Comparison of ENCODE assay signal across 8 cellular contexts in the genomic region with DNA sequence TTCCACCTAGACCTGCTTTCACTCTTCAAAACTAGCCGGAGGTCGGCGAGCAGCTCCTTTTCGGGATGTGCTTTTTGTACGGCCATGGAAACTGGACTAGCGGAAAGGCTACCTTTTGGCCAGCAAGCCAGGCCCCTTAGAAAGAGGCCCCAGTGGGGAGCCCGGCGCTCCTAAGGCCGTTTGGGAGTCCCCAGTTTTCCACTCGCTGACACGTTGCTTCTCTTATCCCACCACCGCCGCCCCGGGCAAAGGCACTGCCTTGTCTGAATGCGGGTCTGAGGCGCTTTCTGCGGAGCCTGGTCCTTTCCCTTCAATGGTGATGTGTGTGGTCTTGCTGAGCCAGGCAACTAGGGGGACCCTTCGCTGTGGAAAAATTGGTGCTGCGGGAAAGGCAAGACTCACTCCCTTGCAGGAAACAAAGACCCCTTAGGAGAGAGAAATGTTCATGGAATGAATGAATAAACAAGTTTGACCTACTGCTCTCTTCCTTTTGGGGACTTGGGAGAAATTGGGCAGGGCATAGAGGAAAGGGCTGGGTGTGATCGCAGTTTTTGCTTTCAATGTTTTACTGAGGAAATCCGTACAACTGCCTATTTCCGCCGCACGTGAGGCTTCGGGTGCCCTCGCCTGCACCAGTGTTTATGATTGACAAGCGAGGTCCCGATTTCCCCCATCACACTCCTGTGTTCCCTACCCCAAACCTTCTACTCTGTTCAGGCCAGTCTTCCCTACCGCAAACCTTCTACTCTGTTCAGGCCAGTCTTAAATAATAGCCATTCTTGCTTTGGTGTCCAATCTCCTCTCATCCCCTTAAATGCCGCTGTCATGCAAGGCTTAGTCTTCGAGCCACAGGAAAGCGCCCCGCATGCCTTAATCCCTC. TPM values are rescaled to one million over a fixed set of nuclear protein-coding genes. Genes with fewer than 3 reads are reported as not detected.
DNase-seq lines count a peak whose midpoint lies in the region; ATAC-seq and TF ChIP-seq lines count a peak whose summit lies in the region.

No MANE protein-coding gene starts in this region.

- peaks cover 32% of the 10 kb centered on the region for H3K4me1 ChIP-seq in iPS-18a (ENCODE audit: control insufficient read depth, low read depth, low read length)
- peaks cover 29 to 37% of the 10 kb centered on the region in 2 donors for H3K4me1 ChIP-seq in gastrocnemius medialis

- TF ChIP-seq CTCF in BJ (IDR thresholded peaks at IDR 0.05; ENCODE audit: insufficient read depth, low read depth, low read length): peak; percentile 28; the same call in 1 of the 2 replicates
- no peak for TF ChIP-seq CTCF in HFF-Myc (IDR thresholded peaks at IDR 0.05; ENCODE audit: low read depth, low read length, missing control alignments)
- no peak for TF ChIP-seq CTCF in SU-DHL-6 (IDR thresholded peaks at IDR 0.05; ENCODE audit: insufficient read depth, low read length, poor library complexity, severe bottlenecking)
- TF ChIP-seq CTCF in astrocyte of the spinal cord (IDR thresholded peaks at IDR 0.05; ENCODE audit: low read depth, low read length): peak; percentile 35
- TF ChIP-seq CTCF in gastrocnemius medialis (IDR thresholded peaks at IDR 0.05 in 4 of 5, conservative IDR thresholded peaks at IDR 0.05 in 1 of 5): peak in 2 of 5 experiments; percentile 15 to 22

- intact Hi-C loops in gastrocnemius medialis (cut with DNase I; ENCODE audit: low total_unique reads): loop anchor here (5.0 kb wide), 5 partner anchors 106 to 589 kb away; a partner anchor contains a TSS

- no peak overlapping the region for H3K27ac ChIP-seq in SU-DHL-6 (ENCODE audit: low read depth, low read length)
- peak overlapping the region; percentile 40 for H3K27ac ChIP-seq in iPS-18a (ENCODE audit: low read length)
- peak overlapping the region; percentile 93 to 97 (median 95) for H3K27ac ChIP-seq in gastrocnemius medialis

- H4K20me1 ChIP-seq in SU-DHL-6 (ENCODE audit: low read depth, low read length): peaks cover 10% of the 10 kb centered on the region

- H3K9me3 ChIP-seq in SU-DHL-6 (ENCODE audit: insufficient read depth, low read length): no peaks in the 10 kb centered on the region
- no peaks in the 10 kb centered on the region for H3K9me3 ChIP-seq in iPS-18a (ENCODE audit: control insufficient read depth, low read depth, low read length)
- no peaks in the 10 kb centered on the region for H3K9me3 ChIP-seq in gastrocnemius medialis

- DNase-seq in BJ (ENCODE audit: low read depth): no peak
- DNase-seq in HFF-Myc (ENCODE audit: extremely low read depth, low read depth): no peak
- DNase-seq in astrocyte of the spinal cord (ENCODE audit: low read depth, low spot score): peak; percentile 72
- peak; percentile 30 to 54 for DNase-seq in gastrocnemius medialis
- DNase-seq in epidermal melanocyte (ENCODE audit: insufficient read length, low spot score): no peak

- peak overlapping the region; percentile 94 for H2AFZ ChIP-seq in SU-DHL-6 (ENCODE audit: low read depth, low read length, severe bottlenecking)

- H3K9ac ChIP-seq in SU-DHL-6 (ENCODE audit: low read length) (peak overlapping the region; percentile 73), iPS-18a (ENCODE audit: low read length) (peak overlapping the region; percentile 98)

- CTCF ChIA-PET in BJ (lab: Yijun Ruan, JAX): no interaction called here

- peak overlapping the region; percentile 65 for H3K4me3 ChIP-seq in BJ (ENCODE audit: low read depth, low read length)
- H3K4me3 ChIP-seq in HFF-Myc (replicated peaks; ENCODE audit: low read depth, low read length): peak overlapping the region; percentile 73
- peak overlapping the region; percentile 97 for H3K4me3 ChIP-seq in SU-DHL-6 (ENCODE audit: insufficient read depth, low read length, poor library complexity, severe bottlenecking)
- H3K4me3 ChIP-seq in astrocyte of the spinal cord (ENCODE audit: low read depth, low read length): peak overlapping the region; percentile 63
- peak overlapping the region; percentile 97 for H3K4me3 ChIP-seq in iPS-18a (ENCODE audit: low read length)
- H3K4me3 ChIP-seq in gastrocnemius medialis: peak overlapping the region; percentile 68 to 87 (median 80)

- TF ChIP-seq POLR2A in gastrocnemius medialis (IDR thresholded peaks at IDR 0.05): no peak
- no peak for TF ChIP-seq POLR2A in GM18505 (IDR thresholded peaks at IDR 0.05; ENCODE audit: borderline replicate concordance, extremely low read depth, insufficient read depth, insufficient read length)

- in situ Hi-C loops in astrocyte of the spinal cord (cut with HindIII; ENCODE audit: low sequenced_read_pairs) (no loop called here), gastrocnemius medialis (cut with MboI; ENCODE audit: low sequenced_read_pairs in 4 of 4) (loop anchor here in 2 of 4 donors (25.0 kb wide), 2 partner anchors 289 to 386 kb away; a partner anchor contains a TSS)

- H3K79me2 ChIP-seq in SU-DHL-6 (ENCODE audit: insufficient read depth, low read length): no peaks in the 10 kb centered on the region

- H3K27me3 ChIP-seq in BJ (ENCODE audit: control insufficient read depth, insufficient read depth, low read length) (no peaks in the 10 kb centered on the region), SU-DHL-6 (ENCODE audit: low read length) (no peaks in the 10 kb centered on the region), iPS-18a (ENCODE audit: control insufficient read depth, insufficient read depth, low read length) (peaks cover 13% of the 10 kb centered on the region), gastrocnemius medialis (no peaks in the 10 kb centered on the region)

- H3K9me2 ChIP-seq in SU-DHL-6 (replicated peaks; ENCODE audit: insufficient read depth, low read length): no peaks in the 10 kb centered on the region

- H3K4me2 ChIP-seq in SU-DHL-6 (ENCODE audit: low read depth, low read length, poor library complexity, severe bottlenecking): peak overlapping the region; percentile 95

- peaks cover 9% of the 10 kb centered on the region for H3F3A ChIP-seq in SU-DHL-6 (ENCODE audit: insufficient read depth)

- H3K36me3 ChIP-seq in BJ (ENCODE audit: control insufficient read depth, insufficient read depth, low read length) (peaks cover 3% of the 10 kb centered on the region; the same call in 1 of the 2 replicates), SU-DHL-6 (ENCODE audit: low read length) (peaks cover 18% of the 10 kb centered on the region), iPS-18a (ENCODE audit: control insufficient read depth, low read depth, low read length) (peaks cover 26% of the 10 kb centered on the region), gastrocnemius medialis (peaks cover 2 to 30% of the 10 kb centered on the region in 2 donors)

- ATAC-seq in gastrocnemius medialis (peak; percentile 18 to 20), GM18505 (IDR thresholded peaks at IDR 0.05; ENCODE audit: unreplicated experiment) (no peak)

- POLR2A ChIA-PET in BJ (lab: Charles Lee): interaction anchor here (0.6 kb wide), 2 partner anchors 120 to 200 kb away, joined by 11 to 16 read pairs; no protein-coding TSS in a partner anchor

RNA-seq across cellular contexts. Expression of a gene that starts 1.0 kb away (rescaled TPM):
- polyA plus RNA-seq in BJ (2011; rRNA removed): 472 and 596 TPM in 2 replicates
- 293 and 317 TPM in 2 replicates for polyA minus RNA-seq in BJ (2011; rRNA and poly(A)+ RNA removed)
- 100 to 1,000 TPM; 260 to 853 (median 400) TPM for total RNA-seq in gastrocnemius medialis

Comparison
In these comparisons a context has a peak if more than half of its experiments do, and no peak if none do; other contexts are left out.
1. DNase-seq: peak in astrocyte of the spinal cord (single experiment) and gastrocnemius medialis (2 of 2); none in BJ (single experiment), HFF-Myc (single experiment) and epidermal melanocyte (single experiment).
2. CTCF ChIP-seq: peak in BJ (single experiment) and astrocyte of the spinal cord (single experiment); none in HFF-Myc (single experiment) and SU-DHL-6 (single experiment).
3. Peak in every context shown above with its lines, with median percentiles within 50 percentile points of each other: H3K4me3 ChIP-seq.